In genomic region chr7:2116086-2116810, GRCh38 we compare ENCODE assay signal across 13 cellular contexts.
DNase-seq lines count a peak whose midpoint lies in the region; ATAC-seq and TF ChIP-seq lines count a peak whose summit lies in the region.
"Had no signal": no experiment of that assay in that cellular context is flagged by ENCODE, and none has a peak within 500 bp of the region (broad histone marks: within the 10 kb centered on the region; RNA-seq: fewer than 3 reads in every experiment).

No MANE protein-coding gene starts in this region.

- WGBS in gastroesophageal sphincter (ENCODE audit: low coverage in 1 of 2), 2 donors = 57 to 83% methylated on average over 2 to 7 of the region's 20 CpGs
- WGBS in sigmoid colon, 2 donors = 87 to 92% methylated on average over 20 of the region's 20 CpGs

- peaks cover 0 to 44% (median 15%) of the 10 kb centered on the region in 3 donors for H3K4me1 ChIP-seq in gastroesophageal sphincter
- H3K4me1 ChIP-seq in sigmoid colon = peaks cover 0 to 39% (median 33%) of the 10 kb centered on the region in 4 donors

- no peaks in the 10 kb centered on the region; the same call in 1 of the 2 replicates for H3K27me3 Mint-ChIP-seq in HFFc6 (ENCODE audit: insufficient read depth)
- no peaks in the 10 kb centered on the region for H3K27me3 Mint-ChIP-seq in activated CD4-positive, alpha-beta memory T cell treated with anti-CD3 and anti-CD28 coated beads, Interleukin-2, amount 10 ng/mL, durations not matched to agents 7 days and 5 days

- ATAC-seq in gastroesophageal sphincter = no peak
- no peak for ATAC-seq in GM21447 (IDR thresholded peaks at IDR 0.05; ENCODE audit: unreplicated experiment)

- CTCF ChIA-PET in activated CD4-positive, alpha-beta memory T cell treated with anti-CD3 and anti-CD28 coated beads, Interleukin-2, amount 10 ng/mL, durations not matched to agents 7 days and 5 days (lab: Charles Lee) = interaction anchor here (1.4 kb wide), 1 partner anchor 13 kb away, joined by 3 read pairs; no protein-coding TSS in a partner anchor

- H3K9me3 ChIP-seq in gastroesophageal sphincter (no peaks in the 10 kb centered on the region), sigmoid colon (no peaks in the 10 kb centered on the region)

- TF ChIP-seq EP300 in gastroesophageal sphincter (IDR thresholded peaks at IDR 0.05) (no peak), sigmoid colon (IDR thresholded peaks at IDR 0.05) (no peak)

- H3K36me3 Mint-ChIP-seq in HFFc6 (ENCODE audit: low read depth) = peaks cover 8% of the 10 kb centered on the region
- peaks cover 7% of the 10 kb centered on the region for H3K36me3 Mint-ChIP-seq in activated CD4-positive, alpha-beta memory T cell treated with anti-CD3 and anti-CD28 coated beads, Interleukin-2, amount 10 ng/mL, durations not matched to agents 7 days and 5 days (ENCODE audit: low read depth)

- H3K9me3 Mint-ChIP-seq in HFFc6 = no peaks in the 10 kb centered on the region
- H3K9me3 Mint-ChIP-seq in activated CD4-positive, alpha-beta memory T cell treated with anti-CD3 and anti-CD28 coated beads, Interleukin-2, amount 10 ng/mL, durations not matched to agents 7 days and 5 days = no peaks in the 10 kb centered on the region

- peaks cover 44% of the 10 kb centered on the region for H3K4me1 Mint-ChIP-seq in HFFc6 (ENCODE audit: low read depth)
- peaks cover 30% of the 10 kb centered on the region for H3K4me1 Mint-ChIP-seq in activated CD4-positive, alpha-beta memory T cell treated with anti-CD3 and anti-CD28 coated beads, Interleukin-2, amount 10 ng/mL, durations not matched to agents 7 days and 5 days

- H3K27ac ChIP-seq in gastroesophageal sphincter (peak overlapping the region in 3 of 4 donors; percentile 43 to 53 (median 51)), sigmoid colon (peak overlapping the region in 3 of 4 donors; percentile 59 to 71 (median 67))
- H3K27ac ChIP-seq: SJSA1 had no signal

- H3K27ac Mint-ChIP-seq in HFFc6 = peak overlapping the region; percentile 42; the same call in 1 of the 2 replicates
- no peak overlapping the region for H3K27ac Mint-ChIP-seq in activated CD4-positive, alpha-beta memory T cell treated with anti-CD3 and anti-CD28 coated beads, Interleukin-2, amount 10 ng/mL, durations not matched to agents 7 days and 5 days

- POLR2A ChIA-PET in activated CD4-positive, alpha-beta memory T cell treated with anti-CD3 and anti-CD28 coated beads, Interleukin-2, amount 10 ng/mL, durations not matched to agents 7 days and 5 days (lab: Charles Lee) = no interaction called here

- TF ChIP-seq POLR2A in gastroesophageal sphincter (IDR thresholded peaks at IDR 0.05) = no peak
- TF ChIP-seq POLR2A in sigmoid colon (IDR thresholded peaks at IDR 0.05) = no peak

- H3K4me3 ChIP-seq in gastroesophageal sphincter (no peak overlapping the region), sigmoid colon (no peak overlapping the region)
- H3K4me3 ChIP-seq: SJSA1 had no signal

- DNase-seq in HFFc6 (no peak), SHP77 (lab: John Stamatoyannopoulos, UW) (peak; percentile 92 to 94), sigmoid colon (no peak), ureter (ENCODE audit: low spot score) (no peak)
- DNase-seq in activated CD4-positive, alpha-beta memory T cell treated with anti-CD3 and anti-CD28 coated beads, Interleukin-2, amount 10 ng/mL, durations not matched to agents 7 days and 5 days = no peak
- DNase-seq in activated naive CD4-positive, alpha-beta T cell (lab: John Stamatoyannopoulos, UW) = no peak
- DNase-seq: activated CD8-positive, alpha-beta memory T cell treated with anti-CD3 and anti-CD28 coated beads, Interleukin-2, amount 50 U/mL, for 4 hours; GF-D8; MM.1S; retina had no signal

- TF ChIP-seq CTCF in HFFc6 (IDR thresholded peaks at IDR 0.05) = no peak
- TF ChIP-seq CTCF in gastroesophageal sphincter (IDR thresholded peaks at IDR 0.05) = no peak
- TF ChIP-seq CTCF in sigmoid colon (IDR thresholded peaks at IDR 0.05) = no peak

- H3K4me3 Mint-ChIP-seq in HFFc6 = no peak overlapping the region
- no peak overlapping the region for H3K4me3 Mint-ChIP-seq in activated CD4-positive, alpha-beta memory T cell treated with anti-CD3 and anti-CD28 coated beads, Interleukin-2, amount 10 ng/mL, durations not matched to agents 7 days and 5 days

- H3K27me3 ChIP-seq in gastroesophageal sphincter (no peaks in the 10 kb centered on the region), sigmoid colon (no peaks in the 10 kb centered on the region)
- H3K27me3 ChIP-seq: SJSA1 had no signal

- H3K36me3 ChIP-seq in gastroesophageal sphincter = no peaks in the 10 kb centered on the region
- H3K36me3 ChIP-seq in sigmoid colon = no peaks in the 10 kb centered on the region

- intact Hi-C loops in sigmoid colon (cut with DNase I) = no loop called here

Comparison
In these comparisons a context has a peak if more than half of its experiments do, and no peak if none do; other contexts are left out.
1. DNase-seq: peak in SHP77 (2 of 2); none in HFFc6 (single experiment), sigmoid colon (single experiment), activated CD4-positive, alpha-beta memory T cell treated with anti-CD3 and anti-CD28 coated beads, Interleukin-2, amount 10 ng/mL, durations not matched to agents 7 days and 5 days (single experiment), ureter (single experiment) and activated naive CD4-positive, alpha-beta T cell (0 of 4).